39 cellular contexts compared by ENCODE assay signal in genomic region chr12:26212988-26213387, GRCh38. TPM values are rescaled to one million over a fixed set of nuclear protein-coding genes. Genes with fewer than 3 reads are reported as not detected.
"Had no signal": no experiment of that assay in that cellular context is flagged by ENCODE, and none has a peak within 500 bp of the region (broad histone marks: within the 10 kb centered on the region; RNA-seq: fewer than 3 reads in every experiment).

No MANE protein-coding gene starts in this region.

- H3K4me1 ChIP-seq: breast epithelium, Peyer's patch had no signal

- ATAC-seq: activated CD8-positive, alpha-beta memory T cell treated with anti-CD3 and anti-CD28 coated beads, Interleukin-2, amount 10 ng/mL, durations not matched to agents 7 days and 5 days; PC-3 had no signal

- H3K4me3 ChIP-seq: ascending aorta, MG63, Peyer's patch, SJSA1 had no signal

- H3K36me3 ChIP-seq: ascending aorta, breast epithelium, MG63, Peyer's patch, SJSA1, WERI-Rb-1 had no signal

- H3K27me3 ChIP-seq: ascending aorta, breast epithelium, Peyer's patch, SJSA1 had no signal

- H3K27ac ChIP-seq: ascending aorta, Peyer's patch, SJSA1, WERI-Rb-1 had no signal

- DNase-seq: activated CD4-positive, alpha-beta memory T cell treated with anti-CD3 and anti-CD28 coated beads, Interleukin-2, amount 10 ng/mL, durations not matched to agents 7 days and 5 days; activated CD4-positive, alpha-beta T cell treated with anti-CD3 and anti-CD28 coated beads for 1 hour; activated CD4-positive, alpha-beta T cell treated with anti-CD3 and anti-CD28 coated beads for 48 hours; activated CD4-positive, CD25-positive, alpha-beta regulatory T cell; activated CD8-positive, alpha-beta memory T cell treated with anti-CD3 and anti-CD28 coated beads for 24 hours; activated CD8-positive, alpha-beta memory T cell treated with anti-CD3 and anti-CD28 coated beads, Interleukin-2, amount 10 ng/mL, durations not matched to agents 7 days and 5 days; activated CD8-positive, alpha-beta memory T cell treated with anti-CD3 and anti-CD28 coated beads, Interleukin-2, amount 50 U/mL, for 48 hours; activated effector memory CD4-positive, alpha-beta T cell treated with Interleukin-2 at 50 U/mL for 16 hours; activated naive CD4-positive, alpha-beta T cell; activated naive CD4-positive, alpha-beta T cell treated with anti-CD3 and anti-CD28 coated beads, Interleukin-2, amount 50 U/mL, for 16 hours; activated naive CD8-positive, alpha-beta T cell treated with anti-CD3 and anti-CD28 coated beads for 36 hours; activated T-cell treated with anti-CD3 and anti-CD28 coated beads, Interleukin-2, amount 50 U/mL, for 48 hours; amygdala; Kasumi-1; KG1; MG63; MV-4-11; NCI-H1092; NCI-H146; NCI-H187; NCI-H2029 treated with DMSO at 0.1 percent for 48 hours; NCI-H2107; NCI-H2171; NCI-H510A; NCI-H526; NCI-H748 treated with DMSO at 0.1 percent for 48 hours; NK-92 treated with Interleukin-12 subunit alpha and Interleukin-12 subunit beta, amount 100 ng/mL, for 24 hours; PC-3; Peyer's patch; RPMI8226; SHP77 treated with DMSO at 0.1 percent for 48 hours; SW 1271; T-helper 1 cell; T-helper 2 cell; T-helper 9 cell; WERI-Rb-1 had no signal

- H3K9me3 ChIP-seq: ascending aorta, breast epithelium, MG63, Peyer's patch, SJSA1 had no signal

RNA-seq across cellular contexts. Expression of gene SSPN, which starts 17.6 kb away (rescaled TPM):
- total RNA-seq: activated CD4-positive, alpha-beta memory T cell treated with anti-CD3 and anti-CD28 coated beads, Interleukin-2, amount 10 ng/mL, durations not matched to agents 7 days and 5 days; activated CD8-positive, alpha-beta memory T cell treated with anti-CD3 and anti-CD28 coated beads, Interleukin-2, amount 10 ng/mL, durations not matched to agents 7 days and 5 days; activated naive CD8-positive, alpha-beta T cell treated with anti-CD3 and anti-CD28 coated beads for 36 hours had no signal
